In genomic region chr5:893137-893506, GRCh38 we compare ENCODE assay signal across 8 cellular contexts. TPM values are rescaled to one million over a fixed set of nuclear protein-coding genes. Genes with fewer than 3 reads are reported as not detected.
DNase-seq lines count a peak whose midpoint lies in the region; ATAC-seq and TF ChIP-seq lines count a peak whose summit lies in the region.

No MANE protein-coding gene starts in this region.

- WGBS in iPS DF 6.9 (ENCODE audit: insufficient coverage, insufficient read length), result no CpG with 5 or more reads among the region's 31 CpGs

- H3K27me3 ChIP-seq in iPS DF 6.9 (ENCODE audit: control insufficient read depth, insufficient read depth, low read length), result no peaks in the 10 kb centered on the region

- H3K36me3 Mint-ChIP-seq in T-cell, result peaks cover 13% of the 10 kb centered on the region

- peaks cover 5% of the 10 kb centered on the region; the same call in 1 of the 2 replicates for H3K4me1 ChIP-seq in iPS DF 6.9 (ENCODE audit: control insufficient read depth, insufficient read depth, low read length)

- H3K27ac Mint-ChIP-seq in T-cell, result no peak overlapping the region
- H3K27ac Mint-ChIP-seq in stimulated activated naive CD8-positive, alpha-beta T cell treated with anti-CD3 and anti-CD28 coated beads, Interleukin-15, amount 100 ng/mL, for 72 hours, result peak overlapping the region in 1 of 2 donors; percentile 93

- peaks cover 14% of the 10 kb centered on the region for H3K36me3 ChIP-seq in iPS DF 6.9 (ENCODE audit: control insufficient read depth, insufficient read depth, low read length)

- no peaks in the 10 kb centered on the region for H3K27me3 Mint-ChIP-seq in T-cell
- H3K27me3 Mint-ChIP-seq in stimulated activated naive CD8-positive, alpha-beta T cell treated with anti-CD3 and anti-CD28 coated beads, Interleukin-15, amount 100 ng/mL, for 72 hours, result no peaks in the 10 kb centered on the region

- H3K9me3 ChIP-seq in iPS DF 6.9 (ENCODE audit: control insufficient read depth, insufficient read depth, low read length), result no peaks in the 10 kb centered on the region

- peak overlapping the region; percentile 49 to 82 (median 64) for H3K4me3 Mint-ChIP-seq in T-cell
- H3K4me3 Mint-ChIP-seq in stimulated activated naive CD8-positive, alpha-beta T cell treated with anti-CD3 and anti-CD28 coated beads, Interleukin-15, amount 100 ng/mL, for 72 hours, result peak overlapping the region; percentile 74 to 81

- peak; percentile 4 for ATAC-seq in HG02798 (IDR thresholded peaks at IDR 0.05; ENCODE audit: poor library complexity, unreplicated experiment)
- ATAC-seq in T-cell (replicated peaks in 1 of 4), result peak in 1 of 4 experiments; percentile 7
- peak; percentile 54 for ATAC-seq in stimulated activated naive CD8-positive, alpha-beta T cell treated with anti-CD3 and anti-CD28 coated beads, Interleukin-15, amount 100 ng/mL, for 72 hours

- POLR2A ChIA-PET in T-cell (lab: Charles Lee), result interaction anchor here in 1 of 2 donors (0.6 kb wide), 1 partner anchor 705 kb away, joined by 3 read pairs; no protein-coding TSS in a partner anchor

- no peak for DNase-seq in GM12865 (ENCODE audit: low read depth)
- DNase-seq in T-cell, result no peak
- no peak for DNase-seq in iPS DF 6.9 (ENCODE audit: low read depth, low spot score)
- no peak for DNase-seq in stimulated activated naive CD8-positive, alpha-beta T cell treated with anti-CD3 and anti-CD28 coated beads, Interleukin-15, amount 100 ng/mL, for 72 hours
- no peak for DNase-seq in NCI-H146 (lab: John Stamatoyannopoulos, UW)
- DNase-seq in NCI-H345 (lab: John Stamatoyannopoulos, UW), result no peak
- DNase-seq in HT-29 (ENCODE audit: low spot score), result no peak

- TF ChIP-seq CTCF in GM12865 (IDR thresholded peaks at IDR 0.05; ENCODE audit: insufficient read depth, low read depth, low read length, missing control alignments), result no peak

- no peak overlapping the region for H3K27ac ChIP-seq in iPS DF 6.9 (ENCODE audit: low read length)

- H3K4me1 Mint-ChIP-seq in T-cell, result peaks cover 14 to 32% (median 28%) of the 10 kb centered on the region in 3 donors
- H3K4me1 Mint-ChIP-seq in stimulated activated naive CD8-positive, alpha-beta T cell treated with anti-CD3 and anti-CD28 coated beads, Interleukin-15, amount 100 ng/mL, for 72 hours, result peaks cover 38% of the 10 kb centered on the region

- peak overlapping the region; percentile 65 for H3K4me3 ChIP-seq in GM12865 (ENCODE audit: low read depth, low read length)
- peak overlapping the region; percentile 95 for H3K4me3 ChIP-seq in iPS DF 6.9 (ENCODE audit: low read length)

- CTCF ChIA-PET in T-cell (lab: Charles Lee), result no interaction called here

- no peaks in the 10 kb centered on the region for H3K9me3 Mint-ChIP-seq in T-cell
- H3K9me3 Mint-ChIP-seq in stimulated activated naive CD8-positive, alpha-beta T cell treated with anti-CD3 and anti-CD28 coated beads, Interleukin-15, amount 100 ng/mL, for 72 hours, result no peaks in the 10 kb centered on the region

RNA-seq across cellular contexts. Expression of gene TRIP13, which starts 0.4 kb away (rescaled TPM):
- 1 to 10 TPM in 2 of 5 donors, under 1 TPM in 3; 0.66 to 1.3 (median 0.95) TPM for total RNA-seq in T-cell
- total RNA-seq in HT-29 (2014; rRNA removed; shearing (Covaris generic)), result 73.9 and 81.7 TPM in 2 replicates

RNA-seq across cellular contexts. Expression of gene BRD9, which starts 0.5 kb away (rescaled TPM):
- 100 to 1,000 TPM in 1 of 5 donors, 10 to 100 TPM in 4; 78.3 to 127 (median 83.0) TPM for total RNA-seq in T-cell
- total RNA-seq in HT-29 (2014; rRNA removed; shearing (Covaris generic)), result 87.6 and 111 TPM in 2 replicates

RNA-seq across cellular contexts. Expression of gene ZDHHC11, which starts 42.3 kb away (rescaled TPM):
- 10 to 100 TPM in 3 of 5 donors, 1 to 10 TPM in 2; 6.5 to 38.0 (median 11.6) TPM for total RNA-seq in T-cell
- total RNA-seq in HT-29 (2014; rRNA removed; shearing (Covaris generic)), result 23.2 and 43.4 TPM in 2 replicates

Comparison
In these comparisons a context has a peak if more than half of its experiments do, and no peak if none do; other contexts are left out.
1. RNA of gene TRIP13, which starts 0.4 kb away (total RNA-seq): 73.9 to 81.7 TPM in HT-29; 0.66 to 1.3 TPM in T-cell; every median in the first group is over 10 times any median in the second.